Comparison of ENCODE assay signal across 14 cellular contexts in genomic region chr4:113410686-113411085, GRCh38.
DNase-seq lines count a peak whose midpoint lies in the region; ATAC-seq and TF ChIP-seq lines count a peak whose summit lies in the region.
"Had no signal": no experiment of that assay in that cellular context is flagged by ENCODE, and none has a peak within 500 bp of the region (broad histone marks: within the 10 kb centered on the region; RNA-seq: fewer than 3 reads in every experiment).

No MANE protein-coding gene starts in this region.

- H3K27ac ChIP-seq in MM.1S (ENCODE audit: low read length) (no peak overlapping the region), spleen (no peak overlapping the region), caudate nucleus (ENCODE audit: low read depth, low read length) (no peak overlapping the region)
- H3K27ac ChIP-seq: C4-2B, HL-60 had no signal

- peak overlapping the region; percentile 6; the same call in 1 of the 2 replicates for H3K4me2 ChIP-seq in MM.1S (ENCODE audit: low read depth, low read length)

- peak; percentile 26 for ATAC-seq in activated T-helper 17 cell treated with anti-CD3 and anti-CD28 coated beads, Interleukin-2, amount 50 U/mL, for 72 hours (replicated peaks)
- ATAC-seq: K562 had no signal

- TF ChIP-seq CTCF in MM.1S (IDR thresholded peaks at IDR 0.05; ENCODE audit: low read length) (no peak), spleen (IDR thresholded peaks at IDR 0.05 in 8 of 11, conservative IDR thresholded peaks at IDR 0.05 in 3 of 11) (no peak)

- H3K27me3 Mint-ChIP-seq in activated T-helper 17 cell treated with anti-CD3 and anti-CD28 coated beads, Interleukin-2, amount 50 U/mL, for 72 hours, result peaks cover 3% of the 10 kb centered on the region

- no peak for TF ChIP-seq POLR2A in spleen (IDR thresholded peaks at IDR 0.05)

- H3K9me2 ChIP-seq in MM.1S (replicated peaks; ENCODE audit: insufficient read depth, low read length), result no peaks in the 10 kb centered on the region

- H3K4me3 ChIP-seq in MM.1S (ENCODE audit: low read length), result no peak overlapping the region
- no peak overlapping the region for H3K4me3 ChIP-seq in spleen
- H3K4me3 ChIP-seq: HAP-1, K562 had no signal

- peaks cover 8% of the 10 kb centered on the region for H3K4me1 ChIP-seq in MM.1S (ENCODE audit: low read length)
- no peaks in the 10 kb centered on the region for H3K4me1 ChIP-seq in spleen
- H3K4me1 ChIP-seq: Caco-2, HAP-1 had no signal

- H3K36me3 Mint-ChIP-seq in activated T-helper 17 cell treated with anti-CD3 and anti-CD28 coated beads, Interleukin-2, amount 50 U/mL, for 72 hours (ENCODE audit: low read depth), result no peaks in the 10 kb centered on the region

- H3K79me2 ChIP-seq in MM.1S (ENCODE audit: low read length), result no peaks in the 10 kb centered on the region

- intact Hi-C loops in spleen (cut with DNase I; ENCODE audit: low total_unique reads), result no loop called here

- H2AFZ ChIP-seq in MM.1S (ENCODE audit: low read length), result no peak overlapping the region

- no peak overlapping the region for H3K9ac ChIP-seq in MM.1S (ENCODE audit: low read length)

- peak; percentile 2 for DNase-seq in HCEC 1CT
- peak; percentile 46 for DNase-seq in MM.1S
- no peak for DNase-seq in spleen
- no peak for DNase-seq in caudate nucleus (lab: John Stamatoyannopoulos, UW)
- DNase-seq in NCI-H2107 treated with DMSO at 0.1 percent for 48 hours (lab: John Stamatoyannopoulos, UW; ENCODE audit: unreplicated experiment), result no peak
- DNase-seq in activated effector memory CD4-positive, alpha-beta T cell treated with Interleukin-2 at 50 U/mL for 16 hours, result no peak
- DNase-seq: AML-193; Caco-2; CD4-positive, alpha-beta T cell had no signal

- no peaks in the 10 kb centered on the region for H3K4me1 Mint-ChIP-seq in activated T-helper 17 cell treated with anti-CD3 and anti-CD28 coated beads, Interleukin-2, amount 50 U/mL, for 72 hours

- no peaks in the 10 kb centered on the region for H3F3A ChIP-seq in MM.1S (ENCODE audit: insufficient read depth, low read length)

- H3K9me3 ChIP-seq in MM.1S (replicated peaks; ENCODE audit: insufficient read depth, low read length), result no peaks in the 10 kb centered on the region
- H3K9me3 ChIP-seq in spleen, result no peaks in the 10 kb centered on the region
- H3K9me3 ChIP-seq: Caco-2, HAP-1 had no signal

- H3K27ac Mint-ChIP-seq in activated T-helper 17 cell treated with anti-CD3 and anti-CD28 coated beads, Interleukin-2, amount 50 U/mL, for 72 hours, result no peak overlapping the region
- H3K27ac Mint-ChIP-seq: CD4-positive, alpha-beta T cell had no signal

- H3K9me3 Mint-ChIP-seq in activated T-helper 17 cell treated with anti-CD3 and anti-CD28 coated beads, Interleukin-2, amount 50 U/mL, for 72 hours, result peaks cover 4% of the 10 kb centered on the region
- H3K9me3 Mint-ChIP-seq: CD4-positive, alpha-beta T cell had no signal

- no peak overlapping the region for H3K4me3 Mint-ChIP-seq in activated T-helper 17 cell treated with anti-CD3 and anti-CD28 coated beads, Interleukin-2, amount 50 U/mL, for 72 hours
- H3K4me3 Mint-ChIP-seq: CD4-positive, alpha-beta T cell had no signal

- H3K27me3 ChIP-seq in MM.1S (replicated peaks; ENCODE audit: insufficient read depth, low read length), result no peaks in the 10 kb centered on the region
- no peaks in the 10 kb centered on the region for H3K27me3 ChIP-seq in spleen (replicated peaks in 1 of 7)

- H3K36me3 ChIP-seq in MM.1S (replicated peaks; ENCODE audit: insufficient read depth, low read length) (no peaks in the 10 kb centered on the region), spleen (no peaks in the 10 kb centered on the region)
- H3K36me3 ChIP-seq: HAP-1 had no signal

- H4K20me1 ChIP-seq in MM.1S (ENCODE audit: insufficient read depth, low read length), result no peaks in the 10 kb centered on the region

Comparison
In these comparisons a context has a peak if more than half of its experiments do, and no peak if none do; other contexts are left out.
1. DNase-seq: peak in HCEC 1CT (single experiment) and MM.1S (single experiment); none in spleen (single experiment), caudate nucleus (0 of 61), NCI-H2107 treated with DMSO at 0.1 percent for 48 hours (single experiment) and activated effector memory CD4-positive, alpha-beta T cell treated with Interleukin-2 at 50 U/mL for 16 hours (single experiment).